9 cellular contexts compared by ENCODE assay signal in the genomic region with DNA sequence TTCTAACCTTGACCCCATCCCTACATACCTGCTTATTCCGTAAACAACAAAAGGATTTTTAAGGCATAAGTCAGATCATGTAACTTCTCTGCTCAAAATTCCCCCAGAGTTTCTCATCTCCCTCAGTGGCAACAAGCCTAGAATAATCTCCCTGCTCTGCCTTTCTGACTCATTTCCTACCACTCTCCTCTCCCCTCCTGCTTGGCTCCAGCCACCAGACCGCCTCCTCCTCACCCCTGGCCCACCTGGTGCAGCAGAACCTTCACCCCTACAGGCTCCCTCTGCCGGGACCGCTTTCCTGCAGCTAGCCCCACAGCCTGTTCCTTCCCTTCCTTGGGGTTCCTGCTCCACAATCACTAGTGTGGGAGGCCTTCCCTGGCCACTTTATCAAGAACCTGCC. TPM values are rescaled to one million over a fixed set of nuclear protein-coding genes. Genes with fewer than 3 reads are reported as not detected.
DNase-seq lines count a peak whose midpoint lies in the region; FAIRE-seq and TF ChIP-seq lines count a peak whose summit lies in the region.
"Had no signal": no experiment of that assay in that cellular context is flagged by ENCODE, and none has a peak within 500 bp of the region (broad histone marks: within the 10 kb centered on the region; RNA-seq: fewer than 3 reads in every experiment).

No MANE protein-coding gene starts in this region.

- peak overlapping the region; percentile 84 for H3K27ac ChIP-seq in PC-9
- peak overlapping the region; percentile 56 to 93 (median 83) for H3K27ac ChIP-seq in dorsolateral prefrontal cortex
- H3K27ac ChIP-seq in MM.1S (ENCODE audit: low read length) = no peak overlapping the region

- BruUV-seq in PC-9 (replicated peaks; lab: Mats Ljungman, UMichigan) = no TSS peak

- no peak overlapping the region for H3K9ac ChIP-seq in MM.1S (ENCODE audit: low read length)

- H3K27me3 Mint-ChIP-seq in osteocyte (ENCODE audit: unreplicated experiment) = no peaks in the 10 kb centered on the region
- peaks cover 0 to 3% (median 0%) of the 10 kb centered on the region in 3 donors for H3K27me3 Mint-ChIP-seq in CD14-positive monocyte (ENCODE audit: low read depth in 3 of 3)

- H3K36me3 Mint-ChIP-seq in osteocyte (ENCODE audit: unreplicated experiment) (peaks cover 2% of the 10 kb centered on the region), CD14-positive monocyte (no peaks in the 10 kb centered on the region)

- H3K36me3 ChIP-seq in PC-9 (ENCODE audit: low read depth) = no peaks in the 10 kb centered on the region
- no peaks in the 10 kb centered on the region for H3K36me3 ChIP-seq in MM.1S (replicated peaks; ENCODE audit: insufficient read depth, low read length)

- H3K79me2 ChIP-seq in PC-9 (ENCODE audit: low read depth) (peaks cover 62% of the 10 kb centered on the region), MM.1S (ENCODE audit: low read length) (no peaks in the 10 kb centered on the region)

- H3K4me3 ChIP-seq in PC-9 = peak overlapping the region; percentile 33; the same call in 1 of the 2 replicates
- no peak overlapping the region for H3K4me3 ChIP-seq in dorsolateral prefrontal cortex
- no peak overlapping the region for H3K4me3 ChIP-seq in MM.1S (ENCODE audit: low read length)

- no peaks in the 10 kb centered on the region for H3K27me3 ChIP-seq in PC-9 (ENCODE audit: insufficient read depth, low read depth)
- H3K27me3 ChIP-seq in dorsolateral prefrontal cortex = no peaks in the 10 kb centered on the region
- H3K27me3 ChIP-seq in MM.1S (replicated peaks; ENCODE audit: insufficient read depth, low read length) = no peaks in the 10 kb centered on the region

- CTCF ChIA-PET in PC-9 (lab: Charles Lee) = no interaction called here

- H3K9me3 ChIP-seq in PC-9 (ENCODE audit: insufficient read depth, low read depth) (no peaks in the 10 kb centered on the region), MM.1S (replicated peaks; ENCODE audit: insufficient read depth, low read length) (no peaks in the 10 kb centered on the region)

- POLR2A ChIA-PET in PC-9 (lab: Charles Lee; ENCODE audit: unreplicated experiment) = no interaction called here

- DNase-seq in EH (ENCODE audit: low read depth) (peak; percentile 91), PC-9 (peak; percentile 52 to 91), dorsolateral prefrontal cortex (peak in 2 of 10 donors; percentile 50 to 62), osteocyte (ENCODE audit: extremely low spot score, unreplicated experiment) (no peak), CD14-positive monocyte (ENCODE audit: low spot score) (no peak), frontal cortex (ENCODE audit: low spot score in 2 of 2) (no peak), SHP77 (lab: John Stamatoyannopoulos, UW) (no peak), MM.1S (no peak)
- DNase-seq: NK-92 treated with Interleukin-12 subunit alpha and Interleukin-12 subunit beta, amount 100 ng/mL, for 24 hours had no signal

- intact Hi-C loops in PC-9 (cut with micrococcal nuclease; ENCODE audit: unreplicated experiment) (no loop called here), dorsolateral prefrontal cortex (cut with DNase I) (loop anchor here in 1 of 2 donors (5.0 kb wide), 1 partner anchor 59 kb away; no protein-coding TSS in a partner anchor), CD14-positive monocyte (cut with micrococcal nuclease) (no loop called here)

- H3K27ac Mint-ChIP-seq in osteocyte (ENCODE audit: unreplicated experiment) (peak overlapping the region; percentile 88), CD14-positive monocyte (no peak overlapping the region)

- no peaks in the 10 kb centered on the region for H4K20me1 ChIP-seq in PC-9 (ENCODE audit: insufficient read depth)
- no peaks in the 10 kb centered on the region for H4K20me1 ChIP-seq in MM.1S (ENCODE audit: insufficient read depth, low read length)

- H3K4me3 Mint-ChIP-seq in osteocyte (ENCODE audit: unreplicated experiment) (no peak overlapping the region), CD14-positive monocyte (no peak overlapping the region)

- no peak for FAIRE-seq in frontal cortex (lab: Jason Lieb, UNC)

- TF ChIP-seq CTCF in PC-9 (conservative IDR thresholded peaks at IDR 0.05) = no peak; the same call in 1 of the 2 replicates
- no peak for TF ChIP-seq CTCF in dorsolateral prefrontal cortex (IDR thresholded peaks at IDR 0.05 in 54 of 56, conservative IDR thresholded peaks at IDR 0.05 in 2 of 56; ENCODE audit: low read depth in 1 of 56, partially characterized antibody in 56 of 56)
- no peak for TF ChIP-seq CTCF in osteocyte (IDR thresholded peaks at IDR 0.05)
- TF ChIP-seq CTCF in CD14-positive monocyte (IDR thresholded peaks at IDR 0.05) = no peak
- TF ChIP-seq CTCF in MM.1S (IDR thresholded peaks at IDR 0.05; ENCODE audit: low read length) = no peak

- H3K4me2 ChIP-seq in PC-9 (peak overlapping the region; percentile 75), MM.1S (ENCODE audit: low read depth, low read length) (no peak overlapping the region)

- H3F3A ChIP-seq in PC-9 (ENCODE audit: insufficient read depth, low read depth) = peaks cover 26% of the 10 kb centered on the region
- no peaks in the 10 kb centered on the region for H3F3A ChIP-seq in MM.1S (ENCODE audit: insufficient read depth, low read length)

- H3K9me3 Mint-ChIP-seq in osteocyte (ENCODE audit: unreplicated experiment) (no peaks in the 10 kb centered on the region), CD14-positive monocyte (peaks cover 0 to 4% (median 0%) of the 10 kb centered on the region in 7 donors)

- H3K4me1 Mint-ChIP-seq in osteocyte (ENCODE audit: unreplicated experiment) (peaks cover 82% of the 10 kb centered on the region), CD14-positive monocyte (no peaks in the 10 kb centered on the region)

- H3K9me2 ChIP-seq in PC-9 (ENCODE audit: insufficient read depth) = no peaks in the 10 kb centered on the region
- H3K9me2 ChIP-seq in MM.1S (replicated peaks; ENCODE audit: insufficient read depth, low read length) = no peaks in the 10 kb centered on the region

- H2AFZ ChIP-seq in PC-9 (no peak overlapping the region), MM.1S (ENCODE audit: low read length) (no peak overlapping the region)

- H3K4me1 ChIP-seq in PC-9 (replicated peaks; ENCODE audit: insufficient read depth) (peaks cover 46% of the 10 kb centered on the region), MM.1S (ENCODE audit: low read length) (no peaks in the 10 kb centered on the region)

RNA-seq across cellular contexts. Expression of a gene that starts 32.1 kb away (rescaled TPM):
- total RNA-seq in PC-9 (2021) = 9.8 and 12.4 TPM in 2 replicates
- total RNA-seq in dorsolateral prefrontal cortex = 100 to 1,000 TPM in 86 of 120 experiments, 10 to 100 TPM in 34; 56.5 to 140 (median 109) TPM
- 64.2 and 66.0 TPM in 2 replicates for total RNA-seq in osteocyte
- polyA plus RNA-seq in CD14-positive monocyte = 1 to 10 TPM in 1 of 2 donors, under 1 TPM in 1; 0.13 to 1.1 TPM
- total RNA-seq in frontal cortex = 67.3 TPM

Comparison
In these comparisons a context has a peak if more than half of its experiments do, and no peak if none do; other contexts are left out.
1. DNase-seq: peak in EH (single experiment) and PC-9 (2 of 2); none in osteocyte (single experiment), CD14-positive monocyte (single experiment), frontal cortex (0 of 2), SHP77 (0 of 2) and MM.1S (single experiment).